In genomic region chr17:67449065-67449464, GRCh38 we compare ENCODE assay signal across 18 cellular contexts.
DNase-seq lines count a peak whose midpoint lies in the region; ATAC-seq and TF ChIP-seq lines count a peak whose summit lies in the region.
"Had no signal": no experiment of that assay in that cellular context is flagged by ENCODE, and none has a peak within 500 bp of the region (broad histone marks: within the 10 kb centered on the region; RNA-seq: fewer than 3 reads in every experiment).

No MANE protein-coding gene starts in this region.

- no peaks in the 10 kb centered on the region for H3K27me3 ChIP-seq in DOHH2 (ENCODE audit: control insufficient read depth, low read length)
- H3K27me3 ChIP-seq: neural progenitor cell had no signal

- H3K9me3 Mint-ChIP-seq in activated CD8-positive, alpha-beta memory T cell treated with anti-CD3 and anti-CD28 coated beads, Interleukin-2, amount 10 ng/mL, durations not matched to agents 7 days and 5 days (ENCODE audit: low read depth) = no peaks in the 10 kb centered on the region
- H3K9me3 Mint-ChIP-seq in activated naive CD8-positive, alpha-beta T cell treated with anti-CD3 and anti-CD28 coated beads, Interleukin-2, amount 50 U/mL, for 24 hours = no peaks in the 10 kb centered on the region
- H3K9me3 Mint-ChIP-seq in natural killer cell treated with Interleukin-12 subunit alpha and Interleukin-12 subunit beta and Interleukin-15 and Interleukin-18, amount 100 ng/mL, for 72 hours = no peaks in the 10 kb centered on the region
- H3K9me3 Mint-ChIP-seq: neural progenitor cell had no signal

- H3K9me3 ChIP-seq in DOHH2 (ENCODE audit: control insufficient read depth, insufficient read depth, low read length) = no peaks in the 10 kb centered on the region
- H3K9me3 ChIP-seq: thoracic aorta had no signal

- peaks cover 19% of the 10 kb centered on the region for H3K36me3 Mint-ChIP-seq in activated CD8-positive, alpha-beta memory T cell treated with anti-CD3 and anti-CD28 coated beads, Interleukin-2, amount 10 ng/mL, durations not matched to agents 7 days and 5 days
- peaks cover 5% of the 10 kb centered on the region for H3K36me3 Mint-ChIP-seq in activated naive CD8-positive, alpha-beta T cell treated with anti-CD3 and anti-CD28 coated beads, Interleukin-2, amount 50 U/mL, for 24 hours (ENCODE audit: low read depth)
- H3K36me3 Mint-ChIP-seq in natural killer cell treated with Interleukin-12 subunit alpha and Interleukin-12 subunit beta and Interleukin-15 and Interleukin-18, amount 100 ng/mL, for 72 hours = peaks cover 4% of the 10 kb centered on the region

- H3K36me3 ChIP-seq in DOHH2 (ENCODE audit: control insufficient read depth, low read length) = no peaks in the 10 kb centered on the region
- H3K36me3 ChIP-seq: neural progenitor cell, thoracic aorta, WERI-Rb-1 had no signal

- peaks cover 64% of the 10 kb centered on the region for H3K4me1 ChIP-seq in DOHH2 (ENCODE audit: control insufficient read depth, low read length)

- peak overlapping the region; percentile 51 for H3K4me3 ChIP-seq in DOHH2 (ENCODE audit: low read length)
- H3K4me3 ChIP-seq: neural progenitor cell, thoracic aorta had no signal

- no peak for TF ChIP-seq CTCF in DOHH2 (IDR thresholded peaks at IDR 0.05; ENCODE audit: low read depth, low read length, poor library complexity, severe bottlenecking)

- ATAC-seq in activated CD8-positive, alpha-beta memory T cell treated with anti-CD3 and anti-CD28 coated beads, Interleukin-2, amount 10 ng/mL, durations not matched to agents 7 days and 5 days = no peak
- ATAC-seq in activated naive CD8-positive, alpha-beta T cell treated with anti-CD3 and anti-CD28 coated beads, Interleukin-2, amount 50 U/mL, for 24 hours = no peak
- no peak for ATAC-seq in natural killer cell treated with Interleukin-12 subunit alpha and Interleukin-12 subunit beta and Interleukin-15 and Interleukin-18, amount 100 ng/mL, for 72 hours
- no peak for ATAC-seq in GM21723 (IDR thresholded peaks at IDR 0.05; ENCODE audit: unreplicated experiment)

- no peak for DNase-seq in activated CD8-positive, alpha-beta memory T cell treated with anti-CD3 and anti-CD28 coated beads, Interleukin-2, amount 10 ng/mL, durations not matched to agents 7 days and 5 days
- no peak for DNase-seq in activated CD8-positive, alpha-beta memory T cell treated with anti-CD3 and anti-CD28 coated beads, Interleukin-2, amount 50 U/mL, for 4 hours
- DNase-seq in activated naive CD8-positive, alpha-beta T cell treated with anti-CD3 and anti-CD28 coated beads, Interleukin-2, amount 50 U/mL, for 24 hours = no peak
- DNase-seq in natural killer cell treated with Interleukin-12 subunit alpha and Interleukin-12 subunit beta and Interleukin-15 and Interleukin-18, amount 100 ng/mL, for 72 hours (ENCODE audit: low spot score) = no peak
- DNase-seq in NCI-H1436 treated with DMSO at 0.1 percent for 48 hours (lab: John Stamatoyannopoulos, UW) = no peak
- no peak for DNase-seq in anterior cingulate cortex (lab: John Stamatoyannopoulos, UW)
- DNase-seq: DND-41, erythroblast, HCEC 1CT, left cardiac atrium, mesendoderm, NCI-H1417 treated with DMSO at 0.1 percent for 48 hours, NCI-H524, WERI-Rb-1 had no signal

- peaks cover 13% of the 10 kb centered on the region; the same call in 1 of the 2 replicates for H3F3A ChIP-seq in DOHH2 (ENCODE audit: control insufficient read depth, insufficient read depth)

- peak overlapping the region; percentile 75 for H3K27ac Mint-ChIP-seq in activated CD8-positive, alpha-beta memory T cell treated with anti-CD3 and anti-CD28 coated beads, Interleukin-2, amount 10 ng/mL, durations not matched to agents 7 days and 5 days
- peak overlapping the region; percentile 98 for H3K27ac Mint-ChIP-seq in activated naive CD8-positive, alpha-beta T cell treated with anti-CD3 and anti-CD28 coated beads, Interleukin-2, amount 50 U/mL, for 24 hours
- H3K27ac Mint-ChIP-seq in natural killer cell treated with Interleukin-12 subunit alpha and Interleukin-12 subunit beta and Interleukin-15 and Interleukin-18, amount 100 ng/mL, for 72 hours = peak overlapping the region; percentile 95 to 98
- H3K27ac Mint-ChIP-seq: neural progenitor cell had no signal

- peak overlapping the region; percentile 65 for H3K4me2 ChIP-seq in DOHH2 (ENCODE audit: low read length)
- H3K4me2 ChIP-seq: neural progenitor cell had no signal

- peaks cover 57% of the 10 kb centered on the region for H3K4me1 Mint-ChIP-seq in activated CD8-positive, alpha-beta memory T cell treated with anti-CD3 and anti-CD28 coated beads, Interleukin-2, amount 10 ng/mL, durations not matched to agents 7 days and 5 days
- peaks cover 83% of the 10 kb centered on the region for H3K4me1 Mint-ChIP-seq in activated naive CD8-positive, alpha-beta T cell treated with anti-CD3 and anti-CD28 coated beads, Interleukin-2, amount 50 U/mL, for 24 hours
- H3K4me1 Mint-ChIP-seq in natural killer cell treated with Interleukin-12 subunit alpha and Interleukin-12 subunit beta and Interleukin-15 and Interleukin-18, amount 100 ng/mL, for 72 hours (ENCODE audit: low read depth in 2 of 2) = peaks cover 66 to 71% of the 10 kb centered on the region in 2 donors

- no peaks in the 10 kb centered on the region for H3K27me3 Mint-ChIP-seq in activated CD8-positive, alpha-beta memory T cell treated with anti-CD3 and anti-CD28 coated beads, Interleukin-2, amount 10 ng/mL, durations not matched to agents 7 days and 5 days
- no peaks in the 10 kb centered on the region for H3K27me3 Mint-ChIP-seq in activated naive CD8-positive, alpha-beta T cell treated with anti-CD3 and anti-CD28 coated beads, Interleukin-2, amount 50 U/mL, for 24 hours
- H3K27me3 Mint-ChIP-seq in natural killer cell treated with Interleukin-12 subunit alpha and Interleukin-12 subunit beta and Interleukin-15 and Interleukin-18, amount 100 ng/mL, for 72 hours = no peaks in the 10 kb centered on the region

- CTCF ChIA-PET in activated CD8-positive, alpha-beta memory T cell treated with anti-CD3 and anti-CD28 coated beads, Interleukin-2, amount 10 ng/mL, durations not matched to agents 7 days and 5 days (lab: Charles Lee) = interaction anchor here (0.8 to 1.5 kb wide), 2 partner anchors 26 to 71 kb away, joined by 4 to 6 read pairs; no protein-coding TSS in a partner anchor

- H3K27ac ChIP-seq in DOHH2 (ENCODE audit: low read depth, low read length) = no peak overlapping the region
- H3K27ac ChIP-seq: neural progenitor cell, thoracic aorta, WERI-Rb-1 had no signal

- H3K4me3 Mint-ChIP-seq in activated CD8-positive, alpha-beta memory T cell treated with anti-CD3 and anti-CD28 coated beads, Interleukin-2, amount 10 ng/mL, durations not matched to agents 7 days and 5 days = no peak overlapping the region
- peak overlapping the region; percentile 68 for H3K4me3 Mint-ChIP-seq in activated naive CD8-positive, alpha-beta T cell treated with anti-CD3 and anti-CD28 coated beads, Interleukin-2, amount 50 U/mL, for 24 hours
- H3K4me3 Mint-ChIP-seq in natural killer cell treated with Interleukin-12 subunit alpha and Interleukin-12 subunit beta and Interleukin-15 and Interleukin-18, amount 100 ng/mL, for 72 hours = peak overlapping the region; percentile 81
- H3K4me3 Mint-ChIP-seq: neural progenitor cell had no signal

- H4K20me1 ChIP-seq in DOHH2 (ENCODE audit: control insufficient read depth, insufficient read depth, low read depth, low read length) = no peaks in the 10 kb centered on the region

- no peaks in the 10 kb centered on the region for H3K9me2 ChIP-seq in DOHH2 (replicated peaks; ENCODE audit: control insufficient read depth, low read length)

- peaks cover 12% of the 10 kb centered on the region; the same call in 1 of the 2 replicates for H3K79me2 ChIP-seq in DOHH2 (ENCODE audit: control insufficient read depth, low read length)
